28 cellular contexts compared by ENCODE assay signal in genomic region chr6:52116605-52116948, GRCh38. TPM values are rescaled to one million over a fixed set of nuclear protein-coding genes. Genes with fewer than 3 reads are reported as not detected.
"Had no signal": no experiment of that assay in that cellular context is flagged by ENCODE, and none has a peak within 500 bp of the region (broad histone marks: within the 10 kb centered on the region; RNA-seq: fewer than 3 reads in every experiment).

No MANE protein-coding gene starts in this region.

- ATAC-seq: activated T-cell treated with anti-CD3 and anti-CD28 coated beads, Interleukin-2, amount 50 U/mL, for 4 hours; WTC11 had no signal

- H3K36me3 Mint-ChIP-seq: brain had no signal

- H3K27ac Mint-ChIP-seq: activated CD4-positive, alpha-beta T cell treated with anti-CD3 and anti-CD28 coated beads, Interleukin-2, amount 10 ng/mL, durations not matched to agents 24 days and 14 days; activated naive CD4-positive, alpha-beta T cell treated with anti-CD3 and anti-CD28 coated beads for 36 hours; activated naive CD8-positive, alpha-beta T cell; T-helper 1 cell treated with Interleukin-12 subunit alpha and Interleukin-12 subunit beta and Interleukin-4 antibody, amounts not matched to agents 30 μg/mL and 1 μg/mL, for 36 hours; WTC11 had no signal

- H3K9ac ChIP-seq: SK-N-SH had no signal

- DNase-seq: activated CD4-positive, alpha-beta T cell treated with anti-CD3 and anti-CD28 coated beads for 1 hour; activated CD4-positive, alpha-beta T cell treated with anti-CD3 and anti-CD28 coated beads, Interleukin-2, amount 10 ng/mL, durations not matched to agents 24 days and 14 days; activated CD4-positive, alpha-beta T cell treated with anti-CD3 and anti-CD28 coated beads, Interleukin-2, amount 50 U/mL, for 48 hours; activated effector memory CD4-positive, alpha-beta T cell treated with anti-CD3 and anti-CD28 coated beads, Interleukin-2, amount 50 U/mL, for 16 hours; activated naive CD4-positive, alpha-beta T cell treated with anti-CD3 and anti-CD28 coated beads for 36 hours; activated T-cell treated with anti-CD3 and anti-CD28 coated beads, Interleukin-2, amount 50 U/mL, for 4 hours; amygdala; KG1; NCI-H1092 treated with DMSO at 0.1 percent for 48 hours; NCI-H1417 treated with DMSO at 0.1 percent for 48 hours; NCI-H1694; NCI-H2029; NCI-H2107; NCI-H2171 treated with DMSO at 0.1 percent for 48 hours; NCI-H226; NCI-H82; SIG-M5; SK-N-SH had no signal

- H3K4me3 Mint-ChIP-seq: activated CD4-positive, alpha-beta T cell treated with anti-CD3 and anti-CD28 coated beads, Interleukin-2, amount 10 ng/mL, durations not matched to agents 24 days and 14 days; activated naive CD4-positive, alpha-beta T cell treated with anti-CD3 and anti-CD28 coated beads for 36 hours; activated naive CD8-positive, alpha-beta T cell; activated T-cell treated with anti-CD3 and anti-CD28 coated beads, Interleukin-2, amount 50 U/mL, for 4 hours; central memory CD8-positive, alpha-beta T cell; T-helper 1 cell treated with Interleukin-12 subunit alpha and Interleukin-12 subunit beta and Interleukin-4 antibody, amounts not matched to agents 30 μg/mL and 1 μg/mL, for 36 hours; WTC11 had no signal

- H3K4me2 ChIP-seq: SK-N-SH had no signal

- H3K9me3 ChIP-seq: SK-N-SH had no signal

- FAIRE-seq: astrocyte had no signal

- H3K27me3 Mint-ChIP-seq: brain had no signal

- H3K4me1 Mint-ChIP-seq: activated CD4-positive, alpha-beta T cell treated with anti-CD3 and anti-CD28 coated beads, Interleukin-2, amount 10 ng/mL, durations not matched to agents 24 days and 14 days; central memory CD8-positive, alpha-beta T cell had no signal

RNA-seq across cellular contexts. Expression of gene PKHD1, which starts 29.2 kb away (rescaled TPM):
- total RNA-seq: activated CD4-positive, alpha-beta T cell treated with anti-CD3 and anti-CD28 coated beads, Interleukin-2, amount 10 ng/mL, durations not matched to agents 24 days and 14 days; activated naive CD4-positive, alpha-beta T cell treated with anti-CD3 and anti-CD28 coated beads for 36 hours; activated T-cell treated with anti-CD3 and anti-CD28 coated beads, Interleukin-2, amount 50 U/mL, for 4 hours; MCF 10A; NCI-H460; OCI-LY7; RPMI7951 had no signal
